Comparison of ENCODE assay signal across 1 cellular context in the genomic region with DNA sequence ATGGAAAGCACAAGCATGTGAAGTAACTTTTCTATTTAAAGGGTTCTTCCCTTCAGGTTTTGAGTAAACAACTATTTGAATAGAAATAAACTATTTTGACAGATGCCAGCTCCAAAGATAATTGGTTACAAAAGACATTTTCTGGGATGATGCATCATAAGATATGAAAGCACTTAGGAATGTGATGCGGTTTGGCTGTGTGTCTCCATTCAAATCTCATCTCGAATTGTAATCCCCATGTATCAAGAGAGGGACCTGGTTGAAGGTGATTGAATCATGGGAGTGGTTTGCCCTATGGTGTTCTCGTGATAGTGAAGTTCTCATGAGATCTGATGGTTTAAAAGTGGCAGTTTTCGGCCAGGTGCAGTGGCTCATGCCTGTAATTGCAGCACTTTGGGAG.
TF ChIP-seq lines count a peak whose summit lies in the region.

No MANE protein-coding gene starts in this region.

TF ChIP-seq in SK-N-SH, 30 proteins besides CTCF, POLR2A, EP300 and RAD21 (continued from another document):
- 0 out of 2 replicates have a peak, but pooled peaks have one; percentile 33 for TF ChIP-seq TEAD4 (IDR thresholded peaks at IDR 0.05; ENCODE audit: borderline replicate concordance, insufficient read depth)
- peak; percentile 83 for TF ChIP-seq PBX3 (IDR thresholded peaks at IDR 0.05)
- TF ChIP-seq POLR2AphosphoS5 (IDR thresholded peaks at IDR 0.05; ENCODE audit: low read depth, low read length): peak; percentile 35; the same call in 1 of the 2 replicates
- no peak for TF ChIP-seq EZH2phosphoT487 (IDR thresholded peaks at IDR 0.05; ENCODE audit: borderline replicate concordance, low read depth)
- TF ChIP-seq MEF2A (IDR thresholded peaks at IDR 0.05; ENCODE audit: borderline replicate concordance, low read depth): 0 out of 2 replicates have a peak, but pooled peaks have one; percentile 26
TF ChIP-seq in SK-N-SH: peak in this region for 9.
